8 cellular contexts compared by ENCODE assay signal in the genomic region with DNA sequence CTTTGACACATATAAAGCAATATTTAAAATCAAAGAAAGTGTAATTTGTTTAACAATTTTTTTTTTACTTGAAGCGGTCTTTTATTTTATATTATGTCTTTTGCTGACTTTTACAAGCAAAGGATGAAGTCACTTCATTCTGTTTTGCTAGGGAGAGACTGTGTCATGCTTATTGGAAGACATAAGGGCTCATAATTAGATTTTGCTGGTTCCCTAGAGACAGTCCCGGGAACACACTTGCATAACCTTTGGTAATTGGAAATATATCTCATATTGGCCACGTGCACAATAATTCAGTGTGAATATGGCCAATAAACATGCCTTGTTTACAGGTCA. TPM values are rescaled to one million over a fixed set of nuclear protein-coding genes. Genes with fewer than 3 reads are reported as not detected.
DNase-seq lines count a peak whose midpoint lies in the region; ATAC-seq and TF ChIP-seq lines count a peak whose summit lies in the region.
"Had no signal": no experiment of that assay in that cellular context is flagged by ENCODE, and none has a peak within 500 bp of the region (broad histone marks: within the 10 kb centered on the region; RNA-seq: fewer than 3 reads in every experiment).

No MANE protein-coding gene starts in this region.

- peak overlapping the region; percentile 94 for H3K4me2 ChIP-seq in OCI-LY3 (ENCODE audit: low read length)

- H3K36me3 Mint-ChIP-seq in stimulated activated memory B cell treated with anti-CD40 and anti-IgM and Interleukin-4, amounts not matched to agents 10 μg/mL and 1 μg/mL and 100 μg/mL, for 72 hours, result no peaks in the 10 kb centered on the region

- H3K27ac Mint-ChIP-seq in stimulated activated memory B cell treated with anti-CD40 and anti-IgM and Interleukin-4, amounts not matched to agents 10 μg/mL and 1 μg/mL and 100 μg/mL, for 72 hours, result no peak overlapping the region

- H3K27ac ChIP-seq in OCI-LY3 (ENCODE audit: low read length) (no peak overlapping the region), gastroesophageal sphincter (peak overlapping the region in 3 of 4 donors; percentile 84 to 90 (median 86))

- no peaks in the 10 kb centered on the region for H3K36me3 ChIP-seq in HAP-1 (replicated peaks)
- no peaks in the 10 kb centered on the region for H3K36me3 ChIP-seq in OCI-LY3 (replicated peaks; ENCODE audit: low read depth, low read length)
- no peaks in the 10 kb centered on the region for H3K36me3 ChIP-seq in gastroesophageal sphincter

- peak; percentile 5 for ATAC-seq in gastroesophageal sphincter
- no peak for ATAC-seq in stimulated activated memory B cell treated with anti-CD40 and anti-IgM and Interleukin-4, amounts not matched to agents 10 μg/mL and 1 μg/mL and 100 μg/mL, for 72 hours

- no peak for TF ChIP-seq POLR2A in gastroesophageal sphincter (IDR thresholded peaks at IDR 0.05)

- H3K4me3 Mint-ChIP-seq in stimulated activated memory B cell treated with anti-CD40 and anti-IgM and Interleukin-4, amounts not matched to agents 10 μg/mL and 1 μg/mL and 100 μg/mL, for 72 hours, result peak overlapping the region; percentile 75

- peak overlapping the region; percentile 67 for H3K9ac ChIP-seq in OCI-LY3 (ENCODE audit: low read length)

- WGBS in gastroesophageal sphincter (ENCODE audit: low coverage in 1 of 2), 2 donors, result 37 to 58% methylated on average over 1 to 3 of the region's 3 CpGs

- H3K4me1 Mint-ChIP-seq in stimulated activated memory B cell treated with anti-CD40 and anti-IgM and Interleukin-4, amounts not matched to agents 10 μg/mL and 1 μg/mL and 100 μg/mL, for 72 hours, result no peaks in the 10 kb centered on the region

- TF ChIP-seq EP300 in gastroesophageal sphincter (IDR thresholded peaks at IDR 0.05), result no peak

- peak overlapping the region; percentile 100 for H2AFZ ChIP-seq in OCI-LY3 (ENCODE audit: low read depth, low read length)

- no peaks in the 10 kb centered on the region for H3K9me3 Mint-ChIP-seq in stimulated activated memory B cell treated with anti-CD40 and anti-IgM and Interleukin-4, amounts not matched to agents 10 μg/mL and 1 μg/mL and 100 μg/mL, for 72 hours

- H3K79me2 ChIP-seq in OCI-LY3 (ENCODE audit: low read length), result peaks cover 42% of the 10 kb centered on the region

- DNase-seq in HAP-1 (ENCODE audit: low spot score in 2 of 2), result no peak
- no peak for DNase-seq in nucleus accumbens (lab: John Stamatoyannopoulos, UW)
- no peak for DNase-seq in dermis blood vessel endothelial cell
- no peak for DNase-seq in AG08395 (ENCODE audit: low spot score)

- H3K27me3 ChIP-seq in HAP-1 (ENCODE audit: low read depth) (no peaks in the 10 kb centered on the region), OCI-LY3 (ENCODE audit: low read depth, low read length) (no peaks in the 10 kb centered on the region), gastroesophageal sphincter (no peaks in the 10 kb centered on the region)

- H3K27me3 Mint-ChIP-seq in stimulated activated memory B cell treated with anti-CD40 and anti-IgM and Interleukin-4, amounts not matched to agents 10 μg/mL and 1 μg/mL and 100 μg/mL, for 72 hours, result peaks cover 21% of the 10 kb centered on the region

- no peaks in the 10 kb centered on the region for H4K20me1 ChIP-seq in OCI-LY3 (ENCODE audit: insufficient read depth, low read length)

- in situ Hi-C loops in HAP-1 (cut with MboI; ENCODE audit: low sequenced_read_pairs), result no loop called here

- H3K4me3 ChIP-seq in HAP-1 (peak overlapping the region; percentile 93), OCI-LY3 (ENCODE audit: low read length) (peak overlapping the region; percentile 94), gastroesophageal sphincter (peak overlapping the region; percentile 62 to 88)

- H3K4me1 ChIP-seq in HAP-1 (peaks cover 23% of the 10 kb centered on the region), OCI-LY3 (ENCODE audit: low read length) (peaks cover 7% of the 10 kb centered on the region; the same call in 1 of the 2 replicates), gastroesophageal sphincter (peaks cover 0 to 18% (median 0%) of the 10 kb centered on the region in 3 donors)

- TF ChIP-seq CTCF in OCI-LY3 (IDR thresholded peaks at IDR 0.05; ENCODE audit: low read depth, low read length) (no peak), gastroesophageal sphincter (IDR thresholded peaks at IDR 0.05) (no peak)

- H3K9me3 ChIP-seq in HAP-1, result peaks cover 2% of the 10 kb centered on the region; the same call in 1 of the 2 replicates
- no peaks in the 10 kb centered on the region for H3K9me3 ChIP-seq in OCI-LY3 (ENCODE audit: insufficient read depth, low read length)
- no peaks in the 10 kb centered on the region for H3K9me3 ChIP-seq in gastroesophageal sphincter

RNA-seq across cellular contexts. Expression of gene NET1, which starts 0.4 kb away (rescaled TPM):
- 100 to 1,000 TPM; 288 to 401 (median 343) TPM for total RNA-seq in gastroesophageal sphincter
- total RNA-seq in dermis blood vessel endothelial cell, result 21.1 and 34.8 TPM in 2 replicates

RNA-seq across cellular contexts. Expression of gene TUBAL3, which starts 7.3 kb away (rescaled TPM):
- total RNA-seq in gastroesophageal sphincter, result 1 to 10 TPM in 1 of 4 donors, under 1 TPM in 1, not detected in 2; 0.62 to 2.0 TPM
- total RNA-seq in dermis blood vessel endothelial cell, result 0.28 and 0.34 TPM in 2 replicates
- total RNA-seq: temporal lobe had no signal

RNA-seq across cellular contexts. Expression of gene UCN3, which starts 47.1 kb away (rescaled TPM):
- total RNA-seq in gastroesophageal sphincter, result not detected
- not detected in 2 replicates for total RNA-seq in dermis blood vessel endothelial cell
- total RNA-seq: temporal lobe had no signal
